ENCODE assay signal across 25 cellular contexts in the genomic region with DNA sequence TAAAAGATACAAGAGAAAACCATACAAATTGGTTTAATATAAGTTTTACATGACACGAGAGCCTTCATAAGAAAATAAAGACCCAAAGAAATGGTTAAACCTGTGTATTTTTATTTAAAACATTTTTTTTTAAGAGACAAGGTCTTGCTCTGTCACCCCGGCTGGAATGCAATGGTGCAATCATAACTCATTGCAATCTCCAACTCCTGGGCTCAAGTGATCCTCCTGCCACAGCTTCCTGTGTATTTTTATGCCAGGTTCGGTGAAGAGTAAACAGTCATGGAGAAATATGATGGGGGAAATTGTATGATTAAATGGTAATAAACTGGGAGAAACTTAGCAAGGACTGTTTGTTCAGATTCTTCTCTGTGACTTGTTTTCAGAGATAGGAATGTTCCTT.
A peak's percentile ranks its signal among the peaks of the same experiment; 100 is the strongest.
DNase-seq lines count a peak whose midpoint lies in the region; ATAC-seq and TF ChIP-seq lines count a peak whose summit lies in the region.
"Had no signal": no experiment of that assay in that cellular context is flagged by ENCODE, and none has a peak within 500 bp of the region (broad histone marks: within the 10 kb centered on the region; RNA-seq: fewer than 3 reads in every experiment).

No MANE protein-coding gene starts in this region.

- no peaks in the 10 kb centered on the region for H3K9me3 Mint-ChIP-seq in activated CD4-positive, alpha-beta memory T cell treated with anti-CD3 and anti-CD28 coated beads, Interleukin-2, amount 10 ng/mL, durations not matched to agents 7 days and 5 days
- no peaks in the 10 kb centered on the region for H3K9me3 Mint-ChIP-seq in H9

- H3K4me3 Mint-ChIP-seq in activated CD4-positive, alpha-beta memory T cell treated with anti-CD3 and anti-CD28 coated beads, Interleukin-2, amount 10 ng/mL, durations not matched to agents 7 days and 5 days: no peak overlapping the region
- H3K4me3 Mint-ChIP-seq in H9: no peak overlapping the region
- H3K4me3 Mint-ChIP-seq: CD4-positive, alpha-beta T cell; IgD-negative memory B cell had no signal

- ATAC-seq in IMR-90 (ENCODE audit: low read depth) (peak; percentile 62), gastroesophageal sphincter (peak; percentile 65), upper lobe of right lung (peak; percentile 63), GM19452 (IDR thresholded peaks at IDR 0.05; ENCODE audit: unreplicated experiment) (no peak)
- ATAC-seq: SK-N-SH treated with all-trans-retinoic acid at 6 μM for 48 hours had no signal

- no peaks in the 10 kb centered on the region for H3K79me2 ChIP-seq in H9 (ENCODE audit: insufficient read depth, low read length)

- H2AK5ac ChIP-seq in IMR-90 (ENCODE audit: low read depth, low read length): no peak overlapping the region
- no peak overlapping the region for H2AK5ac ChIP-seq in H9 (ENCODE audit: insufficient read length, low read length)

- TF ChIP-seq POLR2A in IMR-90 (IDR thresholded peaks at IDR 0.05; ENCODE audit: low read depth, low read length): no peak
- no peak for TF ChIP-seq POLR2A in gastroesophageal sphincter (IDR thresholded peaks at IDR 0.05)

- H4K8ac ChIP-seq in IMR-90 (ENCODE audit: low read depth in 2 of 2, low read length in 2 of 2) (no peak overlapping the region), H9 (replicated peaks; ENCODE audit: insufficient read length, low read depth, low read length) (no peak overlapping the region)

- no peak overlapping the region for H4K5ac ChIP-seq in IMR-90 (ENCODE audit: low read depth, low read length)
- H4K5ac ChIP-seq in H9 (ENCODE audit: insufficient read length, low read depth, low read length): no peak overlapping the region

- H3K27ac Mint-ChIP-seq in activated CD4-positive, alpha-beta memory T cell treated with anti-CD3 and anti-CD28 coated beads, Interleukin-2, amount 10 ng/mL, durations not matched to agents 7 days and 5 days: no peak overlapping the region
- H3K27ac Mint-ChIP-seq in H9: no peak overlapping the region
- H3K27ac Mint-ChIP-seq: CD4-positive, alpha-beta T cell; IgD-negative memory B cell had no signal

- H3K27me3 ChIP-seq in IMR-90 (ENCODE audit: control insufficient read depth, insufficient read depth, low read length) (no peaks in the 10 kb centered on the region), gastroesophageal sphincter (no peaks in the 10 kb centered on the region), upper lobe of right lung (no peaks in the 10 kb centered on the region), H9 (ENCODE audit: insufficient read depth, low read length) (no peaks in the 10 kb centered on the region)
- H3K27me3 ChIP-seq: BLaER1, Peyer's patch had no signal

- H3K27ac ChIP-seq in IMR-90 (ENCODE audit: insufficient read depth, low read length): no peak overlapping the region
- H3K27ac ChIP-seq in gastroesophageal sphincter: no peak overlapping the region
- H3K27ac ChIP-seq in upper lobe of right lung: no peak overlapping the region
- no peak overlapping the region for H3K27ac ChIP-seq in H9 (ENCODE audit: insufficient read length, low read depth, low read length)
- H3K27ac ChIP-seq: BLaER1, Peyer's patch had no signal

- in situ Hi-C loops in IMR-90 (cut with MboI; ENCODE audit: low sequenced_read_pairs): no loop called here

- no peak overlapping the region for H3K9ac ChIP-seq in IMR-90 (ENCODE audit: low read depth, low read length)
- H3K9ac ChIP-seq in H9 (ENCODE audit: extremely low read depth, insufficient read length, low read length): no peak overlapping the region
- H3K9ac ChIP-seq: BLaER1 had no signal

- H3K9me3 ChIP-seq in IMR-90 (ENCODE audit: control insufficient read depth, insufficient read depth, low read length) (no peaks in the 10 kb centered on the region), gastroesophageal sphincter (no peaks in the 10 kb centered on the region), upper lobe of right lung (no peaks in the 10 kb centered on the region), H9 (ENCODE audit: control insufficient read depth, low read depth, low read length) (no peaks in the 10 kb centered on the region)
- H3K9me3 ChIP-seq: BLaER1, HAP-1, Peyer's patch had no signal

- no peaks in the 10 kb centered on the region for H3K27me3 Mint-ChIP-seq in activated CD4-positive, alpha-beta memory T cell treated with anti-CD3 and anti-CD28 coated beads, Interleukin-2, amount 10 ng/mL, durations not matched to agents 7 days and 5 days
- H3K27me3 Mint-ChIP-seq in H9 (ENCODE audit: low read depth): no peaks in the 10 kb centered on the region
- H3K27me3 Mint-ChIP-seq: CD4-positive, alpha-beta T cell had no signal

- intact Hi-C loops in IMR-90 (cut with micrococcal nuclease): no loop called here
- intact Hi-C loops in upper lobe of right lung (cut with DNase I): no loop called here

- no peak overlapping the region for H3K56ac ChIP-seq in IMR-90 (ENCODE audit: extremely low read depth, insufficient read depth, low read length)
- no peak overlapping the region for H3K56ac ChIP-seq in H9 (ENCODE audit: insufficient read length, low read depth, low read length)

- no peaks in the 10 kb centered on the region for H3K4me1 Mint-ChIP-seq in activated CD4-positive, alpha-beta memory T cell treated with anti-CD3 and anti-CD28 coated beads, Interleukin-2, amount 10 ng/mL, durations not matched to agents 7 days and 5 days
- H3K4me1 Mint-ChIP-seq in H9: peaks cover 29% of the 10 kb centered on the region in 2 experiments
- H3K4me1 Mint-ChIP-seq: IgD-negative memory B cell had no signal

- H3K18ac ChIP-seq in IMR-90 (ENCODE audit: low read depth, low read length) (no peak overlapping the region), H9 (ENCODE audit: insufficient read length, low read depth, low read length) (no peak overlapping the region)

- H4K20me1 ChIP-seq in IMR-90 (ENCODE audit: insufficient read depth, low read length) (no peaks in the 10 kb centered on the region), H9 (ENCODE audit: control insufficient read depth, insufficient read depth, insufficient read length) (no peaks in the 10 kb centered on the region)
- H4K20me1 ChIP-seq: BLaER1 had no signal

- TF ChIP-seq EP300 in gastroesophageal sphincter (IDR thresholded peaks at IDR 0.05): no peak

- H3K4me3 ChIP-seq in IMR-90 (ENCODE audit: insufficient read depth, low read depth, low read length): no peak overlapping the region
- H3K4me3 ChIP-seq in gastroesophageal sphincter: no peak overlapping the region
- no peak overlapping the region for H3K4me3 ChIP-seq in upper lobe of right lung
- H3K4me3 ChIP-seq: BLaER1, HAP-1, Peyer's patch had no signal

- POLR2A ChIA-PET in IMR-90 (lab: Charles Lee; ENCODE audit: unreplicated experiment): no interaction called here
- POLR2A ChIA-PET in activated CD4-positive, alpha-beta memory T cell treated with anti-CD3 and anti-CD28 coated beads, Interleukin-2, amount 10 ng/mL, durations not matched to agents 7 days and 5 days (lab: Charles Lee): no interaction called here

- no peak overlapping the region for H2BK12ac ChIP-seq in H9 (ENCODE audit: insufficient read length, low read depth, low read length)

- H3K23ac ChIP-seq in IMR-90 (ENCODE audit: low read depth, low read length) (no peak overlapping the region), H9 (ENCODE audit: insufficient read length, low read depth, low read length) (no peak overlapping the region)

- H3K36me3 ChIP-seq in IMR-90 (ENCODE audit: control insufficient read depth, insufficient read depth, low read length) (no peaks in the 10 kb centered on the region), gastroesophageal sphincter (no peaks in the 10 kb centered on the region), upper lobe of right lung (no peaks in the 10 kb centered on the region)
- H3K36me3 ChIP-seq: BLaER1, HAP-1, Peyer's patch had no signal

- dilution Hi-C loops in IMR-90 (cut with HindIII; ENCODE audit: low sequenced_read_pairs, unreplicated experiment): no loop called here

- H2BK20ac ChIP-seq in IMR-90 (ENCODE audit: low read depth, low read length) (no peak overlapping the region), H9 (ENCODE audit: low read depth, low read length, poor library complexity, severe bottlenecking) (no peak overlapping the region)

- DNase-seq in EH (ENCODE audit: low read depth): peak; percentile 42
- no peak for DNase-seq in IMR-90
- DNase-seq in upper lobe of right lung: no peak
- no peak for DNase-seq in activated CD4-positive, alpha-beta memory T cell treated with anti-CD3 and anti-CD28 coated beads, Interleukin-2, amount 10 ng/mL, durations not matched to agents 7 days and 5 days
- no peak for DNase-seq in H9
- DNase-seq: CD4-positive, alpha-beta T cell; COR-L47; DMS 273 treated with DMSO at 0.1 percent for 48 hours; GDM1; Karpas-422; MV-4-11; NCI-H1105 treated with DMSO at 0.1 percent for 48 hours; NCI-H1694; NCI-H2081; NCI-H2171; NCI-H345; NCI-H524; NCI-H774; Peyer's patch had no signal

- H2BK15ac ChIP-seq in IMR-90 (ENCODE audit: low read depth, low read length) (no peak overlapping the region), H9 (ENCODE audit: low read depth, low read length) (no peak overlapping the region)

- H3K4me2 ChIP-seq in IMR-90 (ENCODE audit: low read depth, low read length) (no peak overlapping the region), H9 (ENCODE audit: insufficient read depth, insufficient read length, low read length) (no peak overlapping the region)
- H3K4me2 ChIP-seq: BLaER1 had no signal

- H3K36me3 Mint-ChIP-seq in activated CD4-positive, alpha-beta memory T cell treated with anti-CD3 and anti-CD28 coated beads, Interleukin-2, amount 10 ng/mL, durations not matched to agents 7 days and 5 days (ENCODE audit: low read depth): no peaks in the 10 kb centered on the region
- no peaks in the 10 kb centered on the region for H3K36me3 Mint-ChIP-seq in H9 (ENCODE audit: insufficient read depth in 1 of 3, low read depth in 3 of 3)

- no CpG with 5 or more reads among the region's 3 CpGs for WGBS in IMR-90 (ENCODE audit: extremely low coverage in 2 of 2, insufficient read length in 1 of 2), 2 experiments
- 78 to 95% methylated on average over 3 of the region's 3 CpGs for WGBS in gastroesophageal sphincter (ENCODE audit: low coverage in 1 of 2), 2 donors
- no CpG with 5 or more reads among the region's 3 CpGs for WGBS in H9 (ENCODE audit: extremely low coverage, insufficient read length, low lambda C conversion rate)

- H3K9me1 ChIP-seq in IMR-90 (ENCODE audit: insufficient read depth, low read length): no peaks in the 10 kb centered on the region

- H3K4me1 ChIP-seq in IMR-90 (ENCODE audit: control insufficient read depth, insufficient read depth, low read length) (no peaks in the 10 kb centered on the region), gastroesophageal sphincter (no peaks in the 10 kb centered on the region), upper lobe of right lung (no peaks in the 10 kb centered on the region), H9 (ENCODE audit: insufficient read depth, low read length) (peaks cover 3% of the 10 kb centered on the region)
- H3K4me1 ChIP-seq: BLaER1, Peyer's patch had no signal

- H3T11ph ChIP-seq in H9 (ENCODE audit: low read length): no peak overlapping the region

- H2AFZ ChIP-seq in IMR-90 (replicated peaks; ENCODE audit: low read length, poor library complexity) (no peak overlapping the region), H9 (ENCODE audit: low read length) (no peak overlapping the region)

- H2BK5ac ChIP-seq in IMR-90 (ENCODE audit: low read depth, low read length, poor library complexity, severe bottlenecking) (no peak overlapping the region), H9 (ENCODE audit: insufficient read length, low read length) (no peak overlapping the region)

- no peak overlapping the region for H4K91ac ChIP-seq in IMR-90 (ENCODE audit: insufficient read depth, low read depth, low read length)
- no peak overlapping the region for H4K91ac ChIP-seq in H9 (ENCODE audit: insufficient read length, low read depth, low read length)

- TF ChIP-seq CTCF in IMR-90 (conservative IDR thresholded peaks at IDR 0.05; ENCODE audit: low read depth, low read length) (no peak), gastroesophageal sphincter (IDR thresholded peaks at IDR 0.05) (no peak), upper lobe of right lung (IDR thresholded peaks at IDR 0.05) (no peak), H9 (conservative IDR thresholded peaks at IDR 0.05) (no peak)

- CTCF ChIA-PET in IMR-90 (lab: Yijun Ruan, JAX): no interaction called here
- CTCF ChIA-PET in activated CD4-positive, alpha-beta memory T cell treated with anti-CD3 and anti-CD28 coated beads, Interleukin-2, amount 10 ng/mL, durations not matched to agents 7 days and 5 days (lab: Charles Lee): no interaction called here

- H2AK9ac ChIP-seq in IMR-90 (replicated peaks; ENCODE audit: low read depth, low read length, poor library complexity): no peak overlapping the region

- no peak overlapping the region for H3K14ac ChIP-seq in IMR-90 (replicated peaks; ENCODE audit: low read depth, low read length)
- H3K14ac ChIP-seq in H9 (ENCODE audit: insufficient read depth, low read length): no peak overlapping the region

- H3K4ac ChIP-seq in IMR-90 (ENCODE audit: low read depth, low read length): no peak overlapping the region
- H3K4ac ChIP-seq in H9 (ENCODE audit: low read depth, low read length): no peak overlapping the region

- no peaks in the 10 kb centered on the region for H3K23me2 ChIP-seq in H9 (ENCODE audit: insufficient read length, low read depth, low read length, poor library complexity, severe bottlenecking)

- BruUV-seq in IMR-90 (replicated peaks; lab: Mats Ljungman, UMichigan): no TSS peak

- H2BK120ac ChIP-seq in IMR-90 (ENCODE audit: low read depth, low read length): no peak overlapping the region
- H2BK120ac ChIP-seq in H9 (ENCODE audit: low read depth, low read length, poor library complexity, severe bottlenecking): no peak overlapping the region

- H3K79me1 ChIP-seq in IMR-90 (ENCODE audit: low read depth in 1 of 2, low read length in 2 of 2) (no peaks in the 10 kb centered on the region), H9 (ENCODE audit: insufficient read depth, low read depth, low read length, poor library complexity, severe bottlenecking) (no peaks in the 10 kb centered on the region)

- TF ChIP-seq RAD21 in IMR-90 (IDR thresholded peaks at IDR 0.05; ENCODE audit: low read length): no peak
